In the genomic region with DNA sequence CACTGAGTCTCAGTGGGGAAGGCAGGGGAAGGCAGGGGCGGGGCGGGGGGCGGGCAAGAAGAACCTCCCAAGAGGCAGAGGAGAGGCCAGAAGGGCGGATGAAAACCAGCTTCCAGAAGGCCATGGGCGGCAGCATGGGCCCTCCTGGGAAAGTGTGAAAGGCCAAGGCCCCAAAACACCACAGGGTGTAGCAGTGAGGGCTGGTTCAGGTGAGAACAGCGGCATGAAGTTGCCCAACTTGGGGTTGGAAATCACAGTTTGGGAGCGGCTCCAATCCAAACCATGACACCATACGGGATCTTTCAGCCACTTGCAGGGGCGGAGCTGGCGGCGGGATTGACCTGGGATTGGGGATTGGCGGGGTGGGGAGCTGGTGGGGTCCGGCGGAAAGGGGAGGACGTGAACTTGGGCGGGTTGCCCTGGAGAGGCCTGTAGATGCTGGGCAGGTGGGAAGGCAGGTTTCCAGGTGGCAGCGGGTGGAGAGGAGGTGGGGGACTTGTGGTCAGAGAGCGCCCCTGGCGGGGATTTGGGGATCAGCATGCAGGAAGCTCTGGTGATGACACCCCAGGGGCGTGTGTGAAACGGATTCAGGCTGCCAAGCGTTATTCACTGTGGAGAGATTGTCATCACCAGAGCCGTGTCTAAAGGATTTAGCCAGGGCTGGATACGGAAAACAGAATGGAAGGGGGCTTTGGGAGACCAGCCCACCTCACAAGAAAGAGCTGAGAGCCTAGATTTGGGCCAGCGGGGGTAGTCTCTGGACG, we compare ENCODE assay signal across 8 cellular contexts.
DNase-seq lines count a peak whose midpoint lies in the region; ATAC-seq and TF ChIP-seq lines count a peak whose summit lies in the region.

No MANE protein-coding gene starts in this region.

- peak; percentile 94 for DNase-seq in AG08395 (ENCODE audit: low spot score)
- peak; percentile 64 for DNase-seq in T follicular helper cell (ENCODE audit: low read depth)
- peak; percentile 89 for DNase-seq in amniotic epithelial cell (ENCODE audit: low read depth)
- DNase-seq in left ventricle myocardium inferior = peak; percentile 72
- peak; percentile 78 for DNase-seq in renal cortical epithelial cell (ENCODE audit: low read depth)

- H3K36me3 ChIP-seq in HEK293 (ENCODE audit: control insufficient read depth in 2 of 2, insufficient read depth in 1 of 2, low read length in 2 of 2) = no peaks in the 10 kb centered on the region
- peaks cover 28% of the 10 kb centered on the region for H3K36me3 ChIP-seq in left ventricle myocardium inferior

- POLR2A ChIA-PET in HEK293 (lab: Yijun Ruan, JAX) = interaction anchor here (0.7 kb wide), 1 partner anchor 691 kb away, joined by 3 read pairs; the partner anchor contains the start of gene RPL19

- H3K4me1 ChIP-seq in HEK293 (ENCODE audit: control insufficient read depth, insufficient read depth, low read length) (no peaks in the 10 kb centered on the region), left ventricle myocardium inferior (peaks cover 31% of the 10 kb centered on the region)

- H3K9me3 ChIP-seq in HEK293 (ENCODE audit: control insufficient read depth, insufficient read depth, low read depth, low read length) (no peaks in the 10 kb centered on the region), left ventricle myocardium inferior (replicated peaks) (no peaks in the 10 kb centered on the region)

- intact Hi-C loops in left ventricle myocardium inferior (cut with micrococcal nuclease) = no loop called here

- H3K4me3 ChIP-seq in HEK293 (ENCODE audit: low read depth, low read length) = no peak overlapping the region
- peak overlapping the region; percentile 52 for H3K4me3 ChIP-seq in left ventricle myocardium inferior

- H3K27ac ChIP-seq in HEK293 (ENCODE audit: extremely low read depth, low read depth, low read length) (no peak overlapping the region), left ventricle myocardium inferior (replicated peaks) (peak overlapping the region; percentile 44)

- ATAC-seq in HG02610 (IDR thresholded peaks at IDR 0.05; ENCODE audit: unreplicated experiment) (no peak), GM18520 (IDR thresholded peaks at IDR 0.05; ENCODE audit: unreplicated experiment) (no peak)

- peak; percentile 62 for TF ChIP-seq CTCF in HEK293 (tag by site-specific recombination; IDR thresholded peaks at IDR 0.05)
- TF ChIP-seq CTCF in left ventricle myocardium inferior (IDR thresholded peaks at IDR 0.05; ENCODE audit: borderline replicate concordance) = peak; percentile 73

- no peaks in the 10 kb centered on the region for H3K27me3 ChIP-seq in left ventricle myocardium inferior (ENCODE audit: low read depth)

- CTCF ChIA-PET in HEK293 (lab: Yijun Ruan, JAX) = interaction anchor here (0.6 to 11.1 kb wide), 39 partner anchors 12 to 627 kb away, joined by 3 to 128 read pairs (median 4); partner anchors contain the start of gene SRCIN1

TF ChIP-seq in HEK293, 187 proteins besides CTCF, POLR2A, EP300 and RAD21 (continues in another document):
- TF ChIP-seq ZNF600 (tag by site-specific recombination; IDR thresholded peaks at IDR 0.05) (peak; percentile 51; the same call in 1 of the 2 replicates), ZNF223 (tag by site-specific recombination; IDR thresholded peaks at IDR 0.05) (no peak), ZEB2 (tag by site-specific recombination; IDR thresholded peaks at IDR 0.05) (peak; percentile 63; the same call in 1 of the 2 replicates), KLF7 (tag by site-specific recombination; IDR thresholded peaks at IDR 0.05; ENCODE audit: borderline replicate concordance) (0 out of 2 replicates have a peak, but pooled peaks have one; percentile 22), SCRT2 (tag by site-specific recombination; IDR thresholded peaks at IDR 0.05) (no peak), ZNF513 (tag by site-specific recombination; IDR thresholded peaks at IDR 0.05) (no peak), KLF9 (tag by site-specific recombination; IDR thresholded peaks at IDR 0.05; ENCODE audit: low read depth) (0 out of 2 replicates have a peak, but pooled peaks have one; percentile 15), BCL6B (tag by site-specific recombination; IDR thresholded peaks at IDR 0.05) (no peak), ZNF48 (tag by site-specific recombination; IDR thresholded peaks at IDR 0.05) (no peak), EGR2 (tag by site-specific recombination; IDR thresholded peaks at IDR 0.05; ENCODE audit: low read depth) (no peak), SETDB1 (IDR thresholded peaks at IDR 0.05; ENCODE audit: insufficient read length, low read length) (no peak), ZNF302 (tag by site-specific recombination; IDR thresholded peaks at IDR 0.05; ENCODE audit: low read depth) (no peak), KLF1 (tag by site-specific recombination; IDR thresholded peaks at IDR 0.05) (peak; percentile 78; the same call in 1 of the 2 replicates), ZNF423 (tag by site-specific recombination; IDR thresholded peaks at IDR 0.05) (0 out of 2 replicates have a peak, but pooled peaks have one; percentile 17), MZF1 (tag by site-specific recombination; IDR thresholded peaks at IDR 0.05; ENCODE audit: borderline replicate concordance) (peak; percentile 61; the same call in 1 of the 2 replicates), ZNF548 (tag by site-specific recombination; IDR thresholded peaks at IDR 0.05) (no peak; the same call in 1 of the 2 replicates), SP7 (tag by site-specific recombination; IDR thresholded peaks at IDR 0.05) (peak; percentile 63; the same call in 1 of the 2 replicates), FEZF1 (tag by site-specific recombination; IDR thresholded peaks at IDR 0.05) (no peak), ZNF175 (tag by site-specific recombination; IDR thresholded peaks at IDR 0.05) (no peak), ZNF280C (tag by site-specific recombination; IDR thresholded peaks at IDR 0.05) (no peak), ZBTB17 (tag by site-specific recombination; IDR thresholded peaks at IDR 0.05) (peak; percentile 56; the same call in 1 of the 2 replicates), MYNN (tag by site-specific recombination; IDR thresholded peaks at IDR 0.05; ENCODE audit: borderline replicate concordance) (no peak), ZNF544 (tag by site-specific recombination; IDR thresholded peaks at IDR 0.05) (no peak)
- TF ChIP-seq, protein P1, sequence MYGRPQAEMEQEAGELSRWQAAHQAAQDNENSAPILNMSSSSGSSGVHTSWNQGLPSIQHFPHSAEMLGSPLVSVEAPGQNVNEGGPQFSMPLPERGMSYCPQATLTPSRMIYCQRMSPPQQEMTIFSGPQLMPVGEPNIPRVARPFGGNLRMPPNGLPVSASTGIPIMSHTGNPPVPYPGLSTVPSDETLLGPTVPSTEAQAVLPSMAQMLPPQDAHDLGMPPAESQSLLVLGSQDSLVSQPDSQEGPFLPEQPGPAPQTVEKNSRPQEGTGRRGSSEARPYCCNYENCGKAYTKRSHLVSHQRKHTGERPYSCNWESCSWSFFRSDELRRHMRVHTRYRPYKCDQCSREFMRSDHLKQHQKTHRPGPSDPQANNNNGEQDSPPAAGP (tag by site-specific recombination; IDR thresholded peaks at IDR 0.05) = peak; percentile 44; the same call in 1 of the 2 replicates
